In genomic region chr3:47541583-47542108, GRCh38 we compare ENCODE assay signal across 25 cellular contexts.
"Had no signal": no experiment of that assay in that cellular context is flagged by ENCODE, and none has a peak within 500 bp of the region (broad histone marks: within the 10 kb centered on the region; RNA-seq: fewer than 3 reads in every experiment).

No MANE protein-coding gene starts in this region.

- H3K4me1 Mint-ChIP-seq: activated CD4-positive, alpha-beta T cell treated with anti-CD3 and anti-CD28 coated beads, Interleukin-2, amount 10 ng/mL, durations not matched to agents 7 days and 5 days; natural killer cell; stimulated activated effector memory CD8-positive, alpha-beta T cell treated with anti-CD3 and anti-CD28 coated beads, Interleukin-12 subunit alpha, Interleukin-12 subunit beta, amount 100 ng/mL, for 72 hours had no signal

- H3K4me3 ChIP-seq: colonic mucosa, esophagus squamous epithelium, heart right ventricle, left lung, lower lobe of right lung, suprapubic skin, upper lobe of right lung had no signal

- H3K36me3 Mint-ChIP-seq: natural killer cell; stimulated activated effector memory CD8-positive, alpha-beta T cell treated with anti-CD3 and anti-CD28 coated beads, Interleukin-12 subunit alpha, Interleukin-12 subunit beta, amount 100 ng/mL, for 72 hours had no signal

- H3K4me1 ChIP-seq: colonic mucosa, heart right ventricle, left lung, lower lobe of right lung, upper lobe of right lung had no signal

- H3K36me3 ChIP-seq: colonic mucosa, esophagus squamous epithelium, heart right ventricle, left lung, lower lobe of right lung, neutrophil, suprapubic skin, tibial artery, upper lobe of right lung had no signal

- H3K27me3 Mint-ChIP-seq: activated CD4-positive, alpha-beta T cell treated with anti-CD3 and anti-CD28 coated beads, Interleukin-2, amount 10 ng/mL, durations not matched to agents 7 days and 5 days had no signal

- H3K27me3 ChIP-seq: colonic mucosa, heart right ventricle, left lung, neutrophil, suprapubic skin, tibial artery, upper lobe of right lung had no signal

- ATAC-seq: heart right ventricle, lower lobe of right lung, natural killer cell, upper lobe of right lung had no signal

- H3K27ac Mint-ChIP-seq: activated CD4-positive, alpha-beta T cell treated with anti-CD3 and anti-CD28 coated beads, Interleukin-2, amount 10 ng/mL, durations not matched to agents 7 days and 5 days; natural killer cell; progenitor cell of endocrine pancreas; stimulated activated effector memory CD8-positive, alpha-beta T cell treated with anti-CD3 and anti-CD28 coated beads, Interleukin-12 subunit alpha, Interleukin-12 subunit beta, amount 100 ng/mL, for 72 hours had no signal

- H3K27ac ChIP-seq: colonic mucosa, epithelial cell of prostate, esophagus squamous epithelium, heart right ventricle, left lung, lower lobe of right lung, neutrophil, suprapubic skin, upper lobe of right lung, VCaP had no signal

- DNase-seq: activated CD4-positive, alpha-beta T cell treated with anti-CD3 and anti-CD28 coated beads, Interleukin-2, amount 10 ng/mL, durations not matched to agents 7 days and 5 days; activated CD4-positive, CD25-positive, alpha-beta regulatory T cell treated with anti-CD3 and anti-CD28 coated beads, Interleukin-2, amount 50 U/mL, for 72 hours; activated effector memory CD4-positive, alpha-beta T cell treated with Interleukin-2 at 50 U/mL for 16 hours; activated naive CD4-positive, alpha-beta T cell treated with Interleukin-2 at 50 U/mL for 16 hours; activated T-cell treated with anti-CD3 and anti-CD28 coated beads for 4 hours; cerebellar nuclear complex; colonic mucosa; effector CD8-positive, alpha-beta T cell; esophagus squamous epithelium; foreskin melanocyte; heart right ventricle; left lung; lower lobe of right lung; mesenchymal stem cell; natural killer cell; small intestine; stimulated activated CD4-positive, alpha-beta T cell treated with anti-CD3 and anti-CD28 coated beads, Interleukin-4, amount 100 ng/mL, for 24 hours; tibial artery; upper lobe of right lung had no signal

- H3K4me3 Mint-ChIP-seq: activated CD4-positive, alpha-beta T cell treated with anti-CD3 and anti-CD28 coated beads, Interleukin-2, amount 10 ng/mL, durations not matched to agents 7 days and 5 days; natural killer cell; stimulated activated effector memory CD8-positive, alpha-beta T cell treated with anti-CD3 and anti-CD28 coated beads, Interleukin-12 subunit alpha, Interleukin-12 subunit beta, amount 100 ng/mL, for 72 hours had no signal

- H3K9me3 Mint-ChIP-seq: activated CD4-positive, alpha-beta T cell treated with anti-CD3 and anti-CD28 coated beads, Interleukin-2, amount 10 ng/mL, durations not matched to agents 7 days and 5 days; natural killer cell; stimulated activated effector memory CD8-positive, alpha-beta T cell treated with anti-CD3 and anti-CD28 coated beads, Interleukin-12 subunit alpha, Interleukin-12 subunit beta, amount 100 ng/mL, for 72 hours had no signal

- H3K9me3 ChIP-seq: colonic mucosa, esophagus squamous epithelium, heart right ventricle, left lung, lower lobe of right lung, neutrophil, suprapubic skin, tibial artery, upper lobe of right lung had no signal
